Comparison of ENCODE assay signal across 8 cellular contexts in genomic region chr20:46364670-46365482, GRCh38. TPM values are rescaled to one million over a fixed set of nuclear protein-coding genes. Genes with fewer than 3 reads are reported as not detected.
A peak's percentile ranks its signal among the peaks of the same experiment; 100 is the strongest.
DNase-seq lines count a peak whose midpoint lies in the region; ATAC-seq and TF ChIP-seq lines count a peak whose summit lies in the region.

No MANE protein-coding gene starts in this region.

- no peaks in the 10 kb centered on the region for H3K27me3 ChIP-seq in CD8-positive, alpha-beta memory T cell (ENCODE audit: insufficient read depth, low read length, poor library complexity, severe bottlenecking)
- H3K27me3 ChIP-seq in Panc1 (ENCODE audit: control insufficient read depth, insufficient read depth, low read length) (no peaks in the 10 kb centered on the region), esophagus muscularis mucosa (peaks cover 0 to 4% (median 0%) of the 10 kb centered on the region in 4 donors)

- H3K4me3 Mint-ChIP-seq in CD8-positive, alpha-beta memory T cell = peak overlapping the region; percentile 80 to 98 (median 93)
- peak overlapping the region; percentile 98 for H3K4me3 Mint-ChIP-seq in osteocyte (ENCODE audit: unreplicated experiment)

- ATAC-seq in Panc1 (no peak), GM19324 (IDR thresholded peaks at IDR 0.05; ENCODE audit: low FRiP score, unreplicated experiment) (no peak), HG03025 (IDR thresholded peaks at IDR 0.05; ENCODE audit: low FRiP score, unreplicated experiment) (no peak)

- TSS peak; percentile 81 for BruUV-seq in Panc1 (replicated peaks; lab: Mats Ljungman, UMichigan)

- no peaks in the 10 kb centered on the region for H3K9me3 ChIP-seq in CD8-positive, alpha-beta memory T cell (ENCODE audit: low read length)
- no peaks in the 10 kb centered on the region for H3K9me3 ChIP-seq in Panc1 (ENCODE audit: control insufficient read depth, insufficient read depth, low read depth, low read length)
- no peaks in the 10 kb centered on the region for H3K9me3 ChIP-seq in esophagus muscularis mucosa

- peaks cover 23% of the 10 kb centered on the region for H3K36me3 ChIP-seq in CD8-positive, alpha-beta memory T cell (ENCODE audit: insufficient read depth, low read length)
- H3K36me3 ChIP-seq in Panc1 (ENCODE audit: control insufficient read depth, insufficient read depth, low read length) (peaks cover 3% of the 10 kb centered on the region; the same call in 1 of the 2 replicates), esophagus muscularis mucosa (peaks cover 24 to 53% (median 46%) of the 10 kb centered on the region in 4 donors)

- 63% methylated on average over 10 of the region's 10 CpGs for WGBS in esophagus muscularis mucosa

- no peaks in the 10 kb centered on the region for H3K9me3 Mint-ChIP-seq in CD8-positive, alpha-beta memory T cell
- H3K9me3 Mint-ChIP-seq in osteocyte (ENCODE audit: unreplicated experiment) = no peaks in the 10 kb centered on the region

- POLR2A ChIA-PET in CD8-positive, alpha-beta memory T cell (lab: Charles Lee) = interaction anchor here (0.7 to 2.5 kb wide), 8 partner anchors 9 to 430 kb away, joined by 3 to 51 read pairs (median 4); partner anchors contain the start of gene ELMO2
- POLR2A ChIA-PET in Panc1 (lab: Charles Lee) = interaction anchor here (0.5 to 1.1 kb wide), 5 partner anchors 9 to 1817 kb away, joined by 3 to 8 read pairs (median 4); no protein-coding TSS in a partner anchor

- H3K4me1 Mint-ChIP-seq in CD8-positive, alpha-beta memory T cell = peaks cover 59 to 77% (median 76%) of the 10 kb centered on the region in 3 donors
- H3K4me1 Mint-ChIP-seq in osteocyte (ENCODE audit: unreplicated experiment) = peaks cover 33% of the 10 kb centered on the region

- H3K4me3 ChIP-seq in CD8-positive, alpha-beta memory T cell (ENCODE audit: low read length) = peak overlapping the region; percentile 82
- H3K4me3 ChIP-seq in Panc1 (ENCODE audit: low read depth in 2 of 2, low read length in 2 of 2) (peak overlapping the region; percentile 81 to 95), esophagus muscularis mucosa (peak overlapping the region; percentile 82 to 100 (median 88))

- H3K4me1 ChIP-seq in CD8-positive, alpha-beta memory T cell (ENCODE audit: insufficient read depth, low read length) = peaks cover 63% of the 10 kb centered on the region
- H3K4me1 ChIP-seq in Panc1 (ENCODE audit: control insufficient read depth, insufficient read depth, low read length) (0 out of 2 replicates have a peak, but pooled peaks cover 4% of the 10 kb centered on the region), esophagus muscularis mucosa (peaks cover 33 to 53% (median 50%) of the 10 kb centered on the region in 4 donors)

- no peak for TF ChIP-seq EP300 in esophagus muscularis mucosa (IDR thresholded peaks at IDR 0.05)

- H3K27me3 Mint-ChIP-seq in CD8-positive, alpha-beta memory T cell = no peaks in the 10 kb centered on the region
- H3K27me3 Mint-ChIP-seq in osteocyte (ENCODE audit: unreplicated experiment) = no peaks in the 10 kb centered on the region

- intact Hi-C loops in Panc1 (cut with micrococcal nuclease; ENCODE audit: unreplicated experiment) (no loop called here), esophagus muscularis mucosa (cut with DNase I) (no loop called here)

- in situ Hi-C loops in Panc1 (cut with HindIII; ENCODE audit: low pct_unique_long_range_greater_than_20kb, low sequenced_read_pairs) = no loop called here

- peaks cover 4 to 66% (median 22%) of the 10 kb centered on the region in 3 donors for H3K36me3 Mint-ChIP-seq in CD8-positive, alpha-beta memory T cell
- H3K36me3 Mint-ChIP-seq in osteocyte (ENCODE audit: unreplicated experiment) = peaks cover 29% of the 10 kb centered on the region

- H3K27ac ChIP-seq in CD8-positive, alpha-beta memory T cell (ENCODE audit: low read depth, low read length) = peak overlapping the region; percentile 98
- H3K27ac ChIP-seq in Panc1 (ENCODE audit: low read length) = peak overlapping the region; percentile 69
- peak overlapping the region; percentile 91 to 99 (median 96) for H3K27ac ChIP-seq in esophagus muscularis mucosa (replicated peaks in 1 of 4)

- H3K27ac Mint-ChIP-seq in CD8-positive, alpha-beta memory T cell = peak overlapping the region; percentile 82 to 99 (median 96)
- H3K27ac Mint-ChIP-seq in osteocyte (ENCODE audit: unreplicated experiment) = peak overlapping the region; percentile 84

- CTCF ChIA-PET in CD8-positive, alpha-beta memory T cell (lab: Charles Lee) = interaction anchor here (0.9 to 1.8 kb wide), 5 partner anchors 9 to 58 kb away, joined by 3 to 10 read pairs (median 7); partner anchors contain the start of gene ELMO2
- CTCF ChIA-PET in Panc1 (lab: Charles Lee) = interaction anchor here (0.8 kb wide), 1 partner anchor 237 kb away, joined by 3 read pairs; no protein-coding TSS in a partner anchor

- no peak for TF ChIP-seq POLR2A in esophagus muscularis mucosa (IDR thresholded peaks at IDR 0.05; ENCODE audit: low read depth)

- DNase-seq in CD8-positive, alpha-beta memory T cell = no peak
- DNase-seq in Panc1 (ENCODE audit: low read depth, low spot score) = no peak
- DNase-seq in esophagus muscularis mucosa (ENCODE audit: extremely low spot score) = no peak
- DNase-seq in osteocyte (ENCODE audit: extremely low spot score, unreplicated experiment) = no peak
- no peak for DNase-seq in SIG-M5 treated with dmso at 0.1 percent for 504 hours (lab: John Stamatoyannopoulos, UW; ENCODE audit: unreplicated experiment)
- no peak for DNase-seq in AG20443 (ENCODE audit: low spot score)

- TF ChIP-seq CTCF in Panc1 (IDR thresholded peaks at IDR 0.05) (no peak), esophagus muscularis mucosa (IDR thresholded peaks at IDR 0.05) (no peak), osteocyte (IDR thresholded peaks at IDR 0.05) (no peak)

RNA-seq across cellular contexts. Expression of gene ELMO2, which starts 41.5 kb away (rescaled TPM):
- 10 to 100 TPM; 59.5 to 68.2 TPM for total RNA-seq in CD8-positive, alpha-beta memory T cell
- polyA plus RNA-seq in CD8-positive, alpha-beta memory T cell = 84.3 TPM
- total RNA-seq in Panc1 (2021; ENCODE audit: unreplicated experiment) (40.4 TPM), esophagus muscularis mucosa (10 to 100 TPM; 35.3 to 61.4 (median 51.8) TPM), osteocyte (48.8 and 57.8 TPM in 2 replicates)
- 29.1 TPM for polyA plus RNA-seq in Panc1 (2012; ENCODE audit: insufficient read length)

RNA-seq across cellular contexts. Expression of gene CDH22, which starts 56.6 kb away (rescaled TPM):
- not detected for total RNA-seq in CD8-positive, alpha-beta memory T cell
- not detected for polyA plus RNA-seq in CD8-positive, alpha-beta memory T cell
- total RNA-seq in Panc1 (2021; ENCODE audit: unreplicated experiment) (not detected), esophagus muscularis mucosa (under 1 TPM in 3 of 4 donors, not detected in 1; 0.17 to 0.69 (median 0.42) TPM), osteocyte (not detected in 2 replicates)
- polyA plus RNA-seq in Panc1 (2012; ENCODE audit: insufficient read length) = not detected
